ENCODE assay signal across 13 cellular contexts in genomic region chr16:12300946-12301500, GRCh38.
"Had no signal": no experiment of that assay in that cellular context is flagged by ENCODE, and none has a peak within 500 bp of the region (broad histone marks: within the 10 kb centered on the region; RNA-seq: fewer than 3 reads in every experiment).

No MANE protein-coding gene starts in this region.

- H3K4me1 Mint-ChIP-seq: activated CD4-positive, alpha-beta T cell treated with anti-CD3 and anti-CD28 coated beads, Interleukin-2, amount 10 ng/mL, durations not matched to agents 24 days and 14 days had no signal

- H3K36me3 ChIP-seq: gastrocnemius medialis, ovary had no signal

- H3K27ac ChIP-seq: gastrocnemius medialis, tibial nerve had no signal

- H3K4me3 ChIP-seq: gastrocnemius medialis, ovary, tibial nerve had no signal

- H3K27me3 Mint-ChIP-seq: activated B cell treated with CpG ODN at 0.5 μM for 24 hours; activated CD4-positive, alpha-beta T cell treated with anti-CD3 and anti-CD28 coated beads, Interleukin-2, amount 10 ng/mL, durations not matched to agents 24 days and 14 days; activated naive CD8-positive, alpha-beta T cell treated with anti-CD3 and anti-CD28 coated beads, Interleukin-2, amount 50 U/mL, for 24 hours had no signal

- H3K4me1 ChIP-seq: gastrocnemius medialis, tibial nerve had no signal

- DNase-seq: activated B cell treated with CpG ODN at 0.5 μM for 24 hours; activated CD4-positive, alpha-beta T cell treated with anti-CD3 and anti-CD28 coated beads, Interleukin-2, amount 10 ng/mL, durations not matched to agents 24 days and 14 days; activated naive CD4-positive, alpha-beta T cell treated with Interleukin-2 at 50 U/mL for 16 hours; activated naive CD8-positive, alpha-beta T cell treated with anti-CD3 and anti-CD28 coated beads, Interleukin-2, amount 50 U/mL, for 24 hours; gastrocnemius medialis; hypothalamus; kidney glomerular epithelial cell; retina; small intestine had no signal

- H3K9me3 Mint-ChIP-seq: activated B cell treated with CpG ODN at 0.5 μM for 24 hours; activated CD4-positive, alpha-beta T cell treated with anti-CD3 and anti-CD28 coated beads, Interleukin-2, amount 10 ng/mL, durations not matched to agents 24 days and 14 days; activated naive CD8-positive, alpha-beta T cell treated with anti-CD3 and anti-CD28 coated beads, Interleukin-2, amount 50 U/mL, for 24 hours; nephron; T-helper 1 cell treated with Interleukin-12 subunit alpha and Interleukin-12 subunit beta and Interleukin-4 antibody, amounts not matched to agents 30 μg/mL and 1 μg/mL, for 36 hours had no signal

- H3K9me3 ChIP-seq: gastrocnemius medialis, ovary, tibial nerve had no signal

- ATAC-seq: activated naive CD8-positive, alpha-beta T cell treated with anti-CD3 and anti-CD28 coated beads, Interleukin-2, amount 50 U/mL, for 24 hours; gastrocnemius medialis had no signal

- H3K27ac Mint-ChIP-seq: activated B cell treated with CpG ODN at 0.5 μM for 24 hours; activated CD4-positive, alpha-beta T cell treated with anti-CD3 and anti-CD28 coated beads, Interleukin-2, amount 10 ng/mL, durations not matched to agents 24 days and 14 days; activated naive CD8-positive, alpha-beta T cell treated with anti-CD3 and anti-CD28 coated beads, Interleukin-2, amount 50 U/mL, for 24 hours; nephron; T-helper 1 cell treated with Interleukin-12 subunit alpha and Interleukin-12 subunit beta and Interleukin-4 antibody, amounts not matched to agents 30 μg/mL and 1 μg/mL, for 36 hours had no signal

- H3K4me3 Mint-ChIP-seq: activated B cell treated with CpG ODN at 0.5 μM for 24 hours; activated CD4-positive, alpha-beta T cell treated with anti-CD3 and anti-CD28 coated beads, Interleukin-2, amount 10 ng/mL, durations not matched to agents 24 days and 14 days; activated naive CD8-positive, alpha-beta T cell treated with anti-CD3 and anti-CD28 coated beads, Interleukin-2, amount 50 U/mL, for 24 hours; nephron; T-helper 1 cell treated with Interleukin-12 subunit alpha and Interleukin-12 subunit beta and Interleukin-4 antibody, amounts not matched to agents 30 μg/mL and 1 μg/mL, for 36 hours had no signal

- H3K27me3 ChIP-seq: gastrocnemius medialis, ovary, tibial nerve had no signal
